In genomic region chr5:2755811-2756210, GRCh38 we compare ENCODE assay signal across 10 cellular contexts. TPM values are rescaled to one million over a fixed set of nuclear protein-coding genes. Genes with fewer than 3 reads are reported as not detected.
DNase-seq lines count a peak whose midpoint lies in the region; ATAC-seq and TF ChIP-seq lines count a peak whose summit lies in the region.
"Had no signal": no experiment of that assay in that cellular context is flagged by ENCODE, and none has a peak within 500 bp of the region (broad histone marks: within the 10 kb centered on the region; RNA-seq: fewer than 3 reads in every experiment).

No MANE protein-coding gene starts in this region.

- H3K4me1 Mint-ChIP-seq in H9 (peaks cover 44 to 55% of the 10 kb centered on the region in 2 experiments), nephron (peaks cover 31% of the 10 kb centered on the region)

- H2BK5ac ChIP-seq in H9 (ENCODE audit: insufficient read length, low read length): no peak overlapping the region

- H3K9ac ChIP-seq in H9 (ENCODE audit: extremely low read depth, insufficient read length, low read length) (no peak overlapping the region), endocrine pancreas (ENCODE audit: control insufficient read depth, insufficient read depth, low read length) (no peak overlapping the region)

- no peak for ATAC-seq in HG02798 (IDR thresholded peaks at IDR 0.05; ENCODE audit: poor library complexity, unreplicated experiment)
- no peak for ATAC-seq in GM19324 (IDR thresholded peaks at IDR 0.05; ENCODE audit: low FRiP score, unreplicated experiment)
- ATAC-seq: sciatic nerve; stimulated activated memory B cell treated with anti-CD40 and anti-IgM and Interleukin-4, amounts not matched to agents 10 μg/mL and 1 μg/mL and 100 μg/mL, for 72 hours had no signal

- H3K9me3 ChIP-seq in H9 (ENCODE audit: control insufficient read depth, low read depth, low read length) (no peaks in the 10 kb centered on the region), endocrine pancreas (ENCODE audit: control insufficient read depth, low read length) (no peaks in the 10 kb centered on the region)

- H2BK12ac ChIP-seq in H9 (ENCODE audit: insufficient read length, low read depth, low read length): no peak overlapping the region

- no peaks in the 10 kb centered on the region for H3K36me3 ChIP-seq in endocrine pancreas (ENCODE audit: control insufficient read depth, insufficient read depth, low read length)

- no peak overlapping the region for H3K4ac ChIP-seq in H9 (ENCODE audit: low read depth, low read length)

- no peak overlapping the region for H4K8ac ChIP-seq in H9 (replicated peaks; ENCODE audit: insufficient read length, low read depth, low read length)

- H3K9me3 Mint-ChIP-seq in H9: peaks cover 2 to 20% of the 10 kb centered on the region in 2 experiments; a peak in 2 of 5 replicates
- H3K9me3 Mint-ChIP-seq in nephron: no peaks in the 10 kb centered on the region
- H3K9me3 Mint-ChIP-seq: stimulated activated memory B cell treated with anti-CD40 and anti-IgM and Interleukin-4, amounts not matched to agents 10 μg/mL and 1 μg/mL and 100 μg/mL, for 72 hours had no signal

- H3K14ac ChIP-seq in H9 (ENCODE audit: insufficient read depth, low read length): no peak overlapping the region

- no peak overlapping the region for H4K5ac ChIP-seq in H9 (ENCODE audit: insufficient read length, low read depth, low read length)

- H3K4me1 ChIP-seq in H9 (ENCODE audit: insufficient read depth, low read length) (peaks cover 4% of the 10 kb centered on the region; the same call in 1 of the 2 replicates), endocrine pancreas (ENCODE audit: control insufficient read depth, insufficient read depth, low read length) (no peaks in the 10 kb centered on the region)

- H3K79me1 ChIP-seq in H9 (ENCODE audit: insufficient read depth, low read depth, low read length, poor library complexity, severe bottlenecking): no peaks in the 10 kb centered on the region

- no peak overlapping the region for H3K23ac ChIP-seq in H9 (ENCODE audit: insufficient read length, low read depth, low read length)

- peaks cover 36% of the 10 kb centered on the region for H3K23me2 ChIP-seq in H9 (ENCODE audit: insufficient read length, low read depth, low read length, poor library complexity, severe bottlenecking)

- peaks cover 40% of the 10 kb centered on the region; the same call in 1 of the 2 replicates for H3K27me3 ChIP-seq in H9 (ENCODE audit: insufficient read depth, low read length)
- no peaks in the 10 kb centered on the region for H3K27me3 ChIP-seq in endocrine pancreas (ENCODE audit: control insufficient read depth, insufficient read depth, low read length)

- no CpG with 5 or more reads among the region's 27 CpGs for whole genome bisulfite sequencing in H9 (ENCODE audit: extremely low coverage, insufficient read length, low lambda C conversion rate)

- TF ChIP-seq CTCF in AG04449 (IDR thresholded peaks at IDR 0.05; ENCODE audit: insufficient read depth, low read length, missing control alignments) (no peak), H9 (conservative IDR thresholded peaks at IDR 0.05) (no peak), nephron (IDR thresholded peaks at IDR 0.05; ENCODE audit: unreplicated experiment in 3 of 3) (no peak)

- peaks cover 2 to 21% (median 6%) of the 10 kb centered on the region in 3 experiments; a peak in 6 of 7 replicates for H3K36me3 Mint-ChIP-seq in H9 (ENCODE audit: insufficient read depth in 1 of 3, low read depth in 3 of 3)
- H3K36me3 Mint-ChIP-seq in nephron (ENCODE audit: low read depth): no peaks in the 10 kb centered on the region
- H3K36me3 Mint-ChIP-seq: stimulated activated memory B cell treated with anti-CD40 and anti-IgM and Interleukin-4, amounts not matched to agents 10 μg/mL and 1 μg/mL and 100 μg/mL, for 72 hours had no signal

- H2BK20ac ChIP-seq in H9 (ENCODE audit: low read depth, low read length, poor library complexity, severe bottlenecking): no peak overlapping the region

- H3K56ac ChIP-seq in H9 (ENCODE audit: insufficient read length, low read depth, low read length): no peak overlapping the region

- no peak overlapping the region for H3T11ph ChIP-seq in H9 (ENCODE audit: low read length)

- H3K27ac Mint-ChIP-seq in H9: peak overlapping the region in 1 of 3 experiments; percentile 66; a peak in 1 of 7 replicates
- peak overlapping the region in 1 of 3 experiments; percentile 55 for H3K27ac Mint-ChIP-seq in nephron
- H3K27ac Mint-ChIP-seq: stimulated activated memory B cell treated with anti-CD40 and anti-IgM and Interleukin-4, amounts not matched to agents 10 μg/mL and 1 μg/mL and 100 μg/mL, for 72 hours had no signal

- H3K4me3 ChIP-seq in AG04449 (ENCODE audit: low read depth, low read length) (peak overlapping the region; percentile 62), endocrine pancreas (ENCODE audit: control insufficient read depth, insufficient read depth, low read length) (peak overlapping the region; percentile 8)

- H3K27ac ChIP-seq in H9 (ENCODE audit: insufficient read length, low read depth, low read length): no peak overlapping the region

- no peak overlapping the region for H2AK5ac ChIP-seq in H9 (ENCODE audit: insufficient read length, low read length)

- no peak overlapping the region for H2BK15ac ChIP-seq in H9 (ENCODE audit: low read depth, low read length)

- H3K4me3 Mint-ChIP-seq in H9 (peak overlapping the region; percentile 81 to 98), nephron (peak overlapping the region; percentile 85 to 89 (median 87))

- POLR2A ChIA-PET in AG04449 (lab: Yijun Ruan, JAX): interaction anchor here (0.6 kb wide), 1 partner anchor 616 kb away, joined by 5 read pairs; no protein-coding TSS in a partner anchor

- no peaks in the 10 kb centered on the region for H4K20me1 ChIP-seq in H9 (ENCODE audit: control insufficient read depth, insufficient read depth, insufficient read length)

- no peak overlapping the region for H2BK120ac ChIP-seq in H9 (ENCODE audit: low read depth, low read length, poor library complexity, severe bottlenecking)

- no peak overlapping the region for H2AFZ ChIP-seq in H9 (ENCODE audit: low read length)

- no peak overlapping the region for H3K18ac ChIP-seq in H9 (ENCODE audit: insufficient read length, low read depth, low read length)

- no peak overlapping the region for H4K91ac ChIP-seq in H9 (ENCODE audit: insufficient read length, low read depth, low read length)

- CTCF ChIA-PET in AG04449 (lab: Yijun Ruan, JAX): interaction anchor here (1.7 kb wide), 1 partner anchor 9 kb away, joined by 4 read pairs; no protein-coding TSS in a partner anchor

- H3K79me2 ChIP-seq in H9 (ENCODE audit: insufficient read depth, low read length): no peaks in the 10 kb centered on the region

- DNase-seq in AG04449 (ENCODE audit: low read depth, low spot score): no peak
- no peak for DNase-seq in H9
- no peak for DNase-seq in AG20443 (ENCODE audit: low spot score)
- DNase-seq in T1000 (lab: John Stamatoyannopoulos, UW): no peak

- H3K27me3 Mint-ChIP-seq in H9 (ENCODE audit: low read depth) (peaks cover 73% of the 10 kb centered on the region), nephron (ENCODE audit: low read depth) (peaks cover 88% of the 10 kb centered on the region)

- H3K4me2 ChIP-seq in H9 (ENCODE audit: insufficient read depth, insufficient read length, low read length): peak overlapping the region; percentile 70

RNA-seq across cellular contexts. Expression of gene IRX2, which starts 4.3 kb away (rescaled TPM):
- 91.6 and 94.4 TPM in 2 replicates for total RNA-seq in H9 (2021)
